In genomic region chr14:75804570-75805275, GRCh38 we compare ENCODE assay signal across 12 cellular contexts.
"Had no signal": no experiment of that assay in that cellular context is flagged by ENCODE, and none has a peak within 500 bp of the region (broad histone marks: within the 10 kb centered on the region; RNA-seq: fewer than 3 reads in every experiment).

No MANE protein-coding gene starts in this region.

- H3K27me3 Mint-ChIP-seq: activated CD4-positive, alpha-beta memory T cell treated with anti-CD3 and anti-CD28 coated beads for 36 hours; memory B cell; stimulated activated naive B cell treated with anti-CD40 and anti-IgM and Interleukin-4, amounts not matched to agents 10 μg/mL and 1 μg/mL and 100 μg/mL, for 72 hours had no signal

- ATAC-seq: activated CD4-positive, CD25-positive, alpha-beta regulatory T cell treated with anti-CD3 and anti-CD28 coated beads, Interleukin-2, amount 50 U/mL, for 24 hours; activated T-cell treated with anti-CD3 and anti-CD28 coated beads, Interleukin-2, amount 50 U/mL, for 72 hours; stimulated activated naive B cell treated with anti-CD40 and anti-IgM and Interleukin-4, amounts not matched to agents 10 μg/mL and 1 μg/mL and 100 μg/mL, for 72 hours had no signal

- H3K27me3 ChIP-seq: SJCRH30, upper lobe of left lung had no signal

- H3K4me1 ChIP-seq: upper lobe of left lung had no signal

- H3K4me3 Mint-ChIP-seq: activated CD4-positive, alpha-beta memory T cell treated with anti-CD3 and anti-CD28 coated beads for 36 hours; activated T-cell treated with anti-CD3 and anti-CD28 coated beads, Interleukin-2, amount 50 U/mL, for 72 hours; memory B cell; stimulated activated naive B cell treated with anti-CD40 and anti-IgM and Interleukin-4, amounts not matched to agents 10 μg/mL and 1 μg/mL and 100 μg/mL, for 72 hours; T-helper 2 cell treated with Interferon-gamma antibody and Interleukin-4, amounts not matched to agents 5 μg/mL and 100 μg/mL, for 36 hours had no signal

- H3K4me3 ChIP-seq: SJCRH30, upper lobe of left lung had no signal

- H3K27ac Mint-ChIP-seq: activated CD4-positive, alpha-beta memory T cell treated with anti-CD3 and anti-CD28 coated beads for 36 hours; activated T-cell treated with anti-CD3 and anti-CD28 coated beads, Interleukin-2, amount 50 U/mL, for 72 hours; stimulated activated naive B cell treated with anti-CD40 and anti-IgM and Interleukin-4, amounts not matched to agents 10 μg/mL and 1 μg/mL and 100 μg/mL, for 72 hours; T-helper 2 cell treated with Interferon-gamma antibody and Interleukin-4, amounts not matched to agents 5 μg/mL and 100 μg/mL, for 36 hours had no signal

- H3K9me3 ChIP-seq: SJCRH30, upper lobe of left lung had no signal

- H3K27ac ChIP-seq: SJCRH30, upper lobe of left lung had no signal

- DNase-seq: activated CD4-positive, alpha-beta memory T cell treated with anti-CD3 and anti-CD28 coated beads for 36 hours; activated gamma-delta T cell treated with Interleukin-2 at 50 U/mL for 16 hours; activated T-cell treated with anti-CD3 and anti-CD28 coated beads, Interleukin-2, amount 50 U/mL, for 72 hours; central memory CD4-positive, alpha-beta T cell; stimulated activated CD4-positive, alpha-beta T cell treated with anti-CD3 and anti-CD28 coated beads, Interleukin-2, amount 100 ng/mL, for 24 hours; stimulated activated naive B cell treated with anti-CD40 and anti-IgM and Interleukin-4, amounts not matched to agents 10 μg/mL and 1 μg/mL and 100 μg/mL, for 72 hours; SW 1271; upper lobe of left lung had no signal
